In the genomic region with DNA sequence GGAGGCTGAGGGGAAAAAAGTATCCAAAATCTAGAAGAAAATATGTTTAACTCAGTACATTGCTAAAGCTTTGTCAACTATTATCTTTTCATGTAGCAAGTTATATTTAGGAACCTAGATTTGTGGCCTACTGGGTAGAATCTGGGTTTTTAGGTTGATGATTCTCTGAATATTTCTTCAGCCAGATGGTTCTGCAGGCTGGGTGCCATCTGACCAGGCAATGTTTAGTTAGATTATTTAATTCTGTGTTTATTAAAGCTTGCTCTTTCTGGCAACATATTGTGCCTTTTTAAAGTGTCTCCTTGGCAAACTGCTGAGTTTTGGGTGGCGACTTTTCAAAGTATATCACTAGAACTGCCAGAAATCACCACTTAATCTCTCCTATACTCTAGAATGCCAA, we compare ENCODE assay signal across 16 cellular contexts.
DNase-seq lines count a peak whose midpoint lies in the region; ATAC-seq and TF ChIP-seq lines count a peak whose summit lies in the region.
"Had no signal": no experiment of that assay in that cellular context is flagged by ENCODE, and none has a peak within 500 bp of the region (broad histone marks: within the 10 kb centered on the region; RNA-seq: fewer than 3 reads in every experiment).

No MANE protein-coding gene starts in this region.

- ATAC-seq in GM19467 (IDR thresholded peaks at IDR 0.05; ENCODE audit: unreplicated experiment): no peak
- ATAC-seq in GM18505 (IDR thresholded peaks at IDR 0.05; ENCODE audit: unreplicated experiment): no peak
- ATAC-seq: HepG2 had no signal

- TF ChIP-seq POLR2A in GM18505 (IDR thresholded peaks at IDR 0.05; ENCODE audit: borderline replicate concordance, extremely low read depth, insufficient read depth, insufficient read length): no peak

- DNase-seq in Ammon's horn (ENCODE audit: low spot score) (peak; percentile 18), NCI-H1694 (lab: John Stamatoyannopoulos, UW) (peak; percentile 46), cerebellar nuclear complex (lab: John Stamatoyannopoulos, UW) (peak; percentile 54 to 74), middle frontal gyrus (ENCODE audit: extremely low spot score, low spot score) (peak; percentile 8), NCI-H748 treated with DMSO at 0.1 percent for 48 hours (lab: John Stamatoyannopoulos, UW) (no peak)
- DNase-seq: BE2C; CD4-positive, CD25-positive, alpha-beta regulatory T cell; CD8-positive, alpha-beta memory T cell; COR-L47; DMS153; DMS79; GF-D8; GM23248 had no signal
